18 cellular contexts compared by ENCODE assay signal in the genomic region with DNA sequence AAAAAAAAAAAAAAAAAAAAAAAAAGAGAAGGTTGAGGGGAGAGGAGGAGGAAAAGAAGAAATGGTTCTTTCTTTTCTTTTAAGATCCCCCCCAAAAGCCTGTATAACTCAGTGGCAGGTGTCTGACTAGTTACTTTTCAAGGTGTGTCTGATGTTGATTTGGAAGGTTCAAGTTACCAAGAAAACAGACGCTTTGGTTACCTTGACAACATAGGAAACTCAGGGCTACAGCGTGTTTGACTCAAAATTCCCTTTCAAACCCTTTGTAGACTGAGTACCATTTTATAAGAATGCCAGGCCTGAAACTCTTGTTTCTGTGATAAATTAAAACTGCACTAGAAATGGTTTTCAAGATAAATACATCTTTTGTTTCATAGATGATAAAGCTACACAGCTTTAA.
"Had no signal": no experiment of that assay in that cellular context is flagged by ENCODE, and none has a peak within 500 bp of the region (broad histone marks: within the 10 kb centered on the region; RNA-seq: fewer than 3 reads in every experiment).

No MANE protein-coding gene starts in this region.

- ATAC-seq: activated T-cell treated with anti-CD3 and anti-CD28 coated beads, Interleukin-2, amount 50 U/mL, for 72 hours; left lobe of liver; lower lobe of right lung; naive thymus-derived CD4-positive, alpha-beta T cell; stimulated activated naive B cell treated with anti-CD40 and anti-IgM and Interleukin-4, amounts not matched to agents 10 μg/mL and 1 μg/mL and 100 μg/mL, for 72 hours had no signal

- H3K4me3 Mint-ChIP-seq: activated CD4-positive, alpha-beta memory T cell treated with anti-CD3 and anti-CD28 coated beads for 36 hours; activated naive CD4-positive, alpha-beta T cell treated with anti-CD3 and anti-CD28 coated beads, Interleukin-2, amount 10 ng/mL, durations not matched to agents 7 days and 5 days; activated T-cell treated with anti-CD3 and anti-CD28 coated beads, Interleukin-2, amount 50 U/mL, for 72 hours; naive thymus-derived CD4-positive, alpha-beta T cell; neural crest cell; stimulated activated naive B cell treated with anti-CD40 and anti-IgM and Interleukin-4, amounts not matched to agents 10 μg/mL and 1 μg/mL and 100 μg/mL, for 72 hours had no signal

- H3K36me3 ChIP-seq: lower lobe of right lung, transverse colon, uterus had no signal

- H3K9me3 Mint-ChIP-seq: activated CD4-positive, alpha-beta memory T cell treated with anti-CD3 and anti-CD28 coated beads for 36 hours; activated naive CD4-positive, alpha-beta T cell treated with anti-CD3 and anti-CD28 coated beads, Interleukin-2, amount 10 ng/mL, durations not matched to agents 7 days and 5 days; activated T-cell treated with anti-CD3 and anti-CD28 coated beads, Interleukin-2, amount 50 U/mL, for 72 hours; neural crest cell had no signal

- DNase-seq: activated CD4-positive, alpha-beta memory T cell treated with anti-CD3 and anti-CD28 coated beads for 36 hours; activated CD4-positive, alpha-beta T cell treated with anti-CD3 and anti-CD28 coated beads for 48 hours; activated effector memory CD4-positive, alpha-beta T cell treated with Interleukin-2 at 50 U/mL for 16 hours; activated naive CD4-positive, alpha-beta T cell treated with anti-CD3 and anti-CD28 coated beads, Interleukin-2, amount 10 ng/mL, durations not matched to agents 7 days and 5 days; activated T-cell treated with anti-CD3 and anti-CD28 coated beads, Interleukin-2, amount 50 U/mL, for 72 hours; amygdala; foreskin fibroblast; kidney; lower lobe of right lung; naive thymus-derived CD4-positive, alpha-beta T cell; retina; stimulated activated CD4-positive, alpha-beta T cell treated with anti-CD3 and anti-CD28 coated beads, Interleukin-2, amount 100 ng/mL, for 48 hours; stimulated activated CD8-positive, alpha-beta memory T cell treated with anti-CD3 and anti-CD28 coated beads, Interleukin-4, amount 100 ng/mL, for 48 hours; stimulated activated naive B cell treated with anti-CD40 and anti-IgM and Interleukin-4, amounts not matched to agents 10 μg/mL and 1 μg/mL and 100 μg/mL, for 72 hours; transverse colon; uterus had no signal

- H3K27me3 Mint-ChIP-seq: activated CD4-positive, alpha-beta memory T cell treated with anti-CD3 and anti-CD28 coated beads for 36 hours; activated naive CD4-positive, alpha-beta T cell treated with anti-CD3 and anti-CD28 coated beads, Interleukin-2, amount 10 ng/mL, durations not matched to agents 7 days and 5 days had no signal

- H3K36me3 Mint-ChIP-seq: activated CD4-positive, alpha-beta memory T cell treated with anti-CD3 and anti-CD28 coated beads for 36 hours; activated naive CD4-positive, alpha-beta T cell treated with anti-CD3 and anti-CD28 coated beads, Interleukin-2, amount 10 ng/mL, durations not matched to agents 7 days and 5 days; naive thymus-derived CD4-positive, alpha-beta T cell; stimulated activated naive B cell treated with anti-CD40 and anti-IgM and Interleukin-4, amounts not matched to agents 10 μg/mL and 1 μg/mL and 100 μg/mL, for 72 hours had no signal

- H3K27ac Mint-ChIP-seq: activated CD4-positive, alpha-beta memory T cell treated with anti-CD3 and anti-CD28 coated beads for 36 hours; activated naive CD4-positive, alpha-beta T cell treated with anti-CD3 and anti-CD28 coated beads, Interleukin-2, amount 10 ng/mL, durations not matched to agents 7 days and 5 days; activated T-cell treated with anti-CD3 and anti-CD28 coated beads, Interleukin-2, amount 50 U/mL, for 72 hours; naive thymus-derived CD4-positive, alpha-beta T cell; stimulated activated naive B cell treated with anti-CD40 and anti-IgM and Interleukin-4, amounts not matched to agents 10 μg/mL and 1 μg/mL and 100 μg/mL, for 72 hours had no signal

- H3K4me1 ChIP-seq: lower lobe of right lung, transverse colon, uterus had no signal

- H3K27ac ChIP-seq: lower lobe of right lung, transverse colon, uterus had no signal

- H3K4me3 ChIP-seq: lower lobe of right lung, transverse colon, uterus had no signal

- H3K27me3 ChIP-seq: transverse colon, uterus had no signal

- H3K9me3 ChIP-seq: lower lobe of right lung, transverse colon, uterus had no signal

- H3K4me1 Mint-ChIP-seq: activated naive CD4-positive, alpha-beta T cell treated with anti-CD3 and anti-CD28 coated beads, Interleukin-2, amount 10 ng/mL, durations not matched to agents 7 days and 5 days; naive thymus-derived CD4-positive, alpha-beta T cell; neural crest cell; stimulated activated naive B cell treated with anti-CD40 and anti-IgM and Interleukin-4, amounts not matched to agents 10 μg/mL and 1 μg/mL and 100 μg/mL, for 72 hours had no signal
